Comparison of ENCODE assay signal across 9 cellular contexts in the genomic region with DNA sequence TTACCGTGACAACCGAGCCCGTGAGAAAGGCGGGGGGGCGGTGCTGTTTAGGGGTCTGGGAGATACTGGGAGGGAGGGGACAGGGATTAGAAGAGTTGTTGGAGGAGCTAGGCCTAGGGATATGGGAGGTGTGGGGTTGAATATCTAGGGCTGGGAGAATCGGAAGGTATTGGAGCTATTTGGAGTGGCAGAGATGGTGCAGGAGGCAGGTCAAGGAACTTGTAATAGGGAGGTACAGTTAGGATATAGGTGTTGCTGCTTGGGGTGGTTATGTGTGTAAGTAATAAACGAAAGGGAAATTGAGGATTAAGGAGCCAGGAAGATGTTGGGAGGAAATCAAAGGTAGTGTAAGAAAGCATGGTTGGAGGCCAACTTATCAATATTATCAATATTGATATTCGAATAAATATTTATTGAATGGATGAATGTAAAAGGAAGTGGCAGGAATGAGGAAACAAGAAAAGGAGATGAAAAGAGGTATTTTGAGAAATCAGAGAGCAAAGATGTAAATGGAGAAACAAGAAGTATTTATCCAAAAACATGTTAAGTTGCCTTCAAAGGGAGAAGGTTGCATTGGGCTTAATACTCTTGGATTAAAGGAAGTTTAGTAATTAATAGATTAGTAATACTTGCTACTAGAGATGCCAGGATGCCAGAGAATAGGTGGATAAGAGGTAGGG. TPM values are rescaled to one million over a fixed set of nuclear protein-coding genes. Genes with fewer than 3 reads are reported as not detected.
DNase-seq lines count a peak whose midpoint lies in the region; ATAC-seq and TF ChIP-seq lines count a peak whose summit lies in the region.
"Had no signal": no experiment of that assay in that cellular context is flagged by ENCODE, and none has a peak within 500 bp of the region (broad histone marks: within the 10 kb centered on the region; RNA-seq: fewer than 3 reads in every experiment).

No MANE protein-coding gene starts in this region.

- peak overlapping the region; percentile 80 for H3K27ac ChIP-seq in RWPE1
- H3K27ac ChIP-seq in prostate gland: peak overlapping the region; percentile 85 to 95

- H3K9me3 ChIP-seq in prostate gland: no peaks in the 10 kb centered on the region

- no peak for ATAC-seq in GM19397 (IDR thresholded peaks at IDR 0.05; ENCODE audit: unreplicated experiment)

- no peaks in the 10 kb centered on the region for H3K36me3 ChIP-seq in prostate gland

- 14% methylated on average over 8 of the region's 8 CpGs for WGBS in prostate gland

- TF ChIP-seq CTCF in GM12864 (IDR thresholded peaks at IDR 0.05; ENCODE audit: low read depth, low read length, missing control alignments) (no peak), RWPE1 (conservative IDR thresholded peaks at IDR 0.05; ENCODE audit: low read depth) (no peak), fibroblast of mammary gland (conservative IDR thresholded peaks at IDR 0.05; ENCODE audit: control insufficient read depth, insufficient read depth, low read depth, low read length) (no peak), prostate gland (IDR thresholded peaks at IDR 0.05) (no peak)

- H3K27me3 ChIP-seq in prostate gland (replicated peaks; ENCODE audit: insufficient read depth): no peaks in the 10 kb centered on the region

- H3K4me3 ChIP-seq in GM12864 (ENCODE audit: low read depth, low read length): peak overlapping the region; percentile 93
- H3K4me3 ChIP-seq in fibroblast of mammary gland (ENCODE audit: control insufficient read depth, low read depth, low read length): peak overlapping the region; percentile 93
- H3K4me3 ChIP-seq in prostate gland: peak overlapping the region; percentile 58 to 61

- no peak for TF ChIP-seq POLR2A in prostate gland (IDR thresholded peaks at IDR 0.05)

- CTCF ChIA-PET in RWPE1 (lab: Yijun Ruan, JAX): no interaction called here

- intact Hi-C loops in prostate gland (cut with DNase I): no loop called here

- DNase-seq in GM12864 (ENCODE audit: low read depth) (no peak), RWPE1 (ENCODE audit: low spot score) (no peak), fibroblast of mammary gland (ENCODE audit: low read depth) (no peak), prostate gland (ENCODE audit: low spot score) (no peak), DMS114 treated with DMSO at 0.1 percent for 48 hours (lab: John Stamatoyannopoulos, UW; ENCODE audit: unreplicated experiment) (no peak), DMS79 treated with DMSO at 0.1 percent for 48 hours (lab: John Stamatoyannopoulos, UW) (no peak)
- DNase-seq in stimulated activated naive CD4-positive, alpha-beta T cell (lab: John Stamatoyannopoulos, UW): no peak

- POLR2A ChIA-PET in RWPE1 (lab: Yijun Ruan, JAX; ENCODE audit: low non-redundant PET): no interaction called here

- H3K4me1 ChIP-seq in prostate gland (replicated peaks): no peaks in the 10 kb centered on the region

RNA-seq across cellular contexts. Expression of gene PPP1R11, which starts 0.6 kb away (rescaled TPM):
- total RNA-seq in prostate gland: 10 to 100 TPM; 49.7 to 59.3 TPM

RNA-seq across cellular contexts. Expression of gene POLR1H, which starts 6.5 kb away (rescaled TPM):
- total RNA-seq in prostate gland: 10 to 100 TPM; 31.9 to 36.3 TPM

RNA-seq across cellular contexts. Expression of gene RNF39, which starts 8.0 kb away (rescaled TPM):
- total RNA-seq in prostate gland: 10 to 100 TPM in 1 of 2 donors, 1 to 10 TPM in 1; 9.0 to 29.1 TPM
- total RNA-seq: SK-MEL-5 had no signal

RNA-seq across cellular contexts. Expression of gene TRIM31, which starts 45.3 kb away (rescaled TPM):
- under 1 TPM in 1 of 2 donors, not detected in 1; 0.32 TPM for total RNA-seq in prostate gland
- total RNA-seq: SK-MEL-5 had no signal
